ENCODE assay signal across 23 cellular contexts in genomic region chr5:148934895-148935400, GRCh38.
"Had no signal": no experiment of that assay in that cellular context is flagged by ENCODE, and none has a peak within 500 bp of the region (broad histone marks: within the 10 kb centered on the region; RNA-seq: fewer than 3 reads in every experiment).

No MANE protein-coding gene starts in this region.

- DNase-seq: dermis blood vessel endothelial cell; erythroblast; heart left ventricle; hippocampal formation; left colon; left ventricle myocardium superior; mesenchymal stem cell; midbrain; naive B cell; occipital lobe; psoas muscle; retina; stimulated activated CD4-positive, alpha-beta T cell treated with anti-CD3 and anti-CD28 coated beads, Interleukin-2, amount 100 ng/mL, for 24 hours; stimulated activated CD4-positive, alpha-beta T cell treated with anti-CD3 and anti-CD28 coated beads, Interleukin-4, amount 100 ng/mL, for 4 hours; stimulated activated naive B cell treated with anti-CD40 and anti-IgM and Interleukin-4, amounts not matched to agents 10 μg/mL and 1 μg/mL and 100 μg/mL, for 72 hours; stimulated activated naive CD8-positive, alpha-beta T cell treated with anti-CD3 and anti-CD28 coated beads, Interleukin-15, amount 100 ng/mL, for 72 hours; testis; upper lobe of right lung had no signal

- FAIRE-seq: frontal cortex had no signal

- H3K27ac ChIP-seq: psoas muscle, testis, tibial nerve, upper lobe of right lung, vagina had no signal

- H3K36me3 ChIP-seq: heart left ventricle, tibial nerve, upper lobe of right lung, vagina had no signal

- H3K27me3 ChIP-seq: heart left ventricle, testis, tibial nerve, upper lobe of right lung, vagina had no signal

- H3K9me3 ChIP-seq: psoas muscle, testis, tibial nerve, upper lobe of right lung, vagina had no signal

- H3K4me1 ChIP-seq: testis, tibial nerve, upper lobe of right lung had no signal

- H3K4me3 ChIP-seq: heart left ventricle, lung, psoas muscle, testis, tibial nerve, upper lobe of right lung, vagina had no signal

- ATAC-seq: left colon; psoas muscle; sciatic nerve; stimulated activated naive B cell treated with anti-CD40 and anti-IgM and Interleukin-4, amounts not matched to agents 10 μg/mL and 1 μg/mL and 100 μg/mL, for 72 hours; stimulated activated naive CD8-positive, alpha-beta T cell treated with anti-CD3 and anti-CD28 coated beads, Interleukin-15, amount 100 ng/mL, for 72 hours had no signal
